10 cellular contexts compared by ENCODE assay signal in the genomic region with DNA sequence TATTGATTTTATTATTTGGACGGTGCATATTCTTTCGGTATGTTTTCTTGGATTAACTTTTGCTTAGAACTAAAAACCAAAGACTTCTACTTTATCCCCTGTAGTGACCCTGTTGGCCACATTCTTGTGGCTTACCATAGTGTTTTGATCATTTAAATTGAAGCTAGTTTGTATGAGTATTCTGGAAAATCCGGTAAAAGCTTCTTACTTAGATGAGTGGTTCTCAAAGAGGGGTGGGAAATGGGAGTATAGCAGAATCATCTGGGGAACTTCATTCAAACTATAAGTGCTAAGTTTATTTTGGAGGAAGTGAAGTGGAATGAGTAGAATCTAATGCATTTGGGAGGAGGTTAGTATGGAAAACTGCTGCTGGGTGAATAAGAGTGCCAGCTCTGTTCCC. TPM values are rescaled to one million over a fixed set of nuclear protein-coding genes. Genes with fewer than 3 reads are reported as not detected.
A peak's percentile ranks its signal among the peaks of the same experiment; 100 is the strongest.
DNase-seq lines count a peak whose midpoint lies in the region; ATAC-seq and TF ChIP-seq lines count a peak whose summit lies in the region.
"Had no signal": no experiment of that assay in that cellular context is flagged by ENCODE, and none has a peak within 500 bp of the region (broad histone marks: within the 10 kb centered on the region; RNA-seq: fewer than 3 reads in every experiment).

No MANE protein-coding gene starts in this region.

- no peaks in the 10 kb centered on the region for H3K9me3 Mint-ChIP-seq in CD4-positive, alpha-beta T cell
- no peaks in the 10 kb centered on the region for H3K9me3 Mint-ChIP-seq in dendritic cell treated with granulocyte-macrophage colony-stimulating factor and Interleukin-4, amounts not matched to agents 40 ng/mL and 50 ng/mL, for 4 days
- H3K9me3 Mint-ChIP-seq in osteocyte (ENCODE audit: unreplicated experiment) = no peaks in the 10 kb centered on the region

- CTCF ChIA-PET in CD4-positive, alpha-beta T cell (lab: Charles Lee) = interaction anchor here (5.5 to 7.8 kb wide), 2 partner anchors 161 to 188 kb away, joined by 32 to 54 read pairs; no protein-coding TSS in a partner anchor
- CTCF ChIA-PET in OCI-LY7 (lab: Charles Lee; ENCODE audit: unreplicated experiment) = no interaction called here

- TF ChIP-seq CTCF in CD4-positive, alpha-beta T cell (IDR thresholded peaks at IDR 0.05) = no peak
- TF ChIP-seq CTCF in OCI-LY7 (conservative IDR thresholded peaks at IDR 0.05; ENCODE audit: low read length) = no peak
- no peak for TF ChIP-seq CTCF in osteocyte (IDR thresholded peaks at IDR 0.05)
- TF ChIP-seq CTCF in Peyer's patch (IDR thresholded peaks at IDR 0.05) = no peak

- H4K20me1 ChIP-seq in OCI-LY7 (ENCODE audit: insufficient read depth, low read length) = peaks cover 33% of the 10 kb centered on the region

- H3K9me2 ChIP-seq in OCI-LY7 (ENCODE audit: insufficient read depth, low read length) = no peaks in the 10 kb centered on the region

- H3K4me3 ChIP-seq in OCI-LY7 (ENCODE audit: low read depth, low read length, poor library complexity, severe bottlenecking) (no peak overlapping the region), Peyer's patch (peak overlapping the region in 1 of 4 donors; percentile 98)

- H3K9me3 ChIP-seq in CD4-positive, alpha-beta T cell (ENCODE audit: control insufficient read depth, low read length) = no peaks in the 10 kb centered on the region
- H3K9me3 ChIP-seq in OCI-LY7 (ENCODE audit: low read length) = no peaks in the 10 kb centered on the region
- no peaks in the 10 kb centered on the region for H3K9me3 ChIP-seq in Peyer's patch

- POLR2A ChIA-PET in CD4-positive, alpha-beta T cell (lab: Charles Lee) = interaction anchor here (1.3 kb wide), 1 partner anchor 188 kb away, joined by 3 read pairs; no protein-coding TSS in a partner anchor
- POLR2A ChIA-PET in OCI-LY7 (lab: Charles Lee) = interaction anchor here (1.7 kb wide), 1 partner anchor 45 kb away, joined by 3 read pairs; no protein-coding TSS in a partner anchor

- peaks cover 76% of the 10 kb centered on the region for H3K4me1 Mint-ChIP-seq in CD4-positive, alpha-beta T cell (ENCODE audit: low read depth)
- peaks cover 49% of the 10 kb centered on the region for H3K4me1 Mint-ChIP-seq in dendritic cell treated with granulocyte-macrophage colony-stimulating factor and Interleukin-4, amounts not matched to agents 40 ng/mL and 50 ng/mL, for 4 days (ENCODE audit: low read depth)
- peaks cover 55% of the 10 kb centered on the region for H3K4me1 Mint-ChIP-seq in osteocyte (ENCODE audit: unreplicated experiment)

- no peaks in the 10 kb centered on the region for H3K27me3 Mint-ChIP-seq in CD4-positive, alpha-beta T cell
- H3K27me3 Mint-ChIP-seq in dendritic cell treated with granulocyte-macrophage colony-stimulating factor and Interleukin-4, amounts not matched to agents 40 ng/mL and 50 ng/mL, for 4 days = no peaks in the 10 kb centered on the region
- no peaks in the 10 kb centered on the region for H3K27me3 Mint-ChIP-seq in osteocyte (ENCODE audit: unreplicated experiment)

- no peak overlapping the region for H3K27ac Mint-ChIP-seq in CD4-positive, alpha-beta T cell
- peak overlapping the region; percentile 60 for H3K27ac Mint-ChIP-seq in dendritic cell treated with granulocyte-macrophage colony-stimulating factor and Interleukin-4, amounts not matched to agents 40 ng/mL and 50 ng/mL, for 4 days
- peak overlapping the region; percentile 4 for H3K27ac Mint-ChIP-seq in osteocyte (ENCODE audit: unreplicated experiment)

- TF ChIP-seq POLR2A in Peyer's patch (IDR thresholded peaks at IDR 0.05) = no peak

- no peak for ATAC-seq in CD4-positive, alpha-beta T cell (ENCODE audit: poor library complexity)

- peaks cover 92% of the 10 kb centered on the region for H3K79me2 ChIP-seq in OCI-LY7 (ENCODE audit: insufficient read depth, low read depth, low read length)

- peaks cover 24% of the 10 kb centered on the region for H3K4me1 ChIP-seq in OCI-LY7 (ENCODE audit: insufficient read depth, low read length, poor library complexity, severe bottlenecking)
- H3K4me1 ChIP-seq in Peyer's patch = peaks cover 0 to 47% (median 2%) of the 10 kb centered on the region in 4 donors

- intact Hi-C loops in CD4-positive, alpha-beta T cell (cut with DNase I, micrococcal nuclease) = loop anchor here in 1 of 2 experiments (2.0 to 5.0 kb wide), 2 partner anchors 42 to 189 kb away; no protein-coding TSS in a partner anchor
- intact Hi-C loops in OCI-LY7 (cut with micrococcal nuclease; ENCODE audit: unreplicated experiment) = loop anchor here (10.0 kb wide), 1 partner anchor 861 kb away; the partner anchor contains the start of genes BABAM2 and RBKS
- intact Hi-C loops in dendritic cell treated with granulocyte-macrophage colony-stimulating factor and Interleukin-4, amounts not matched to agents 40 ng/mL and 50 ng/mL, for 4 days (cut with micrococcal nuclease) = no loop called here

- H3K36me3 ChIP-seq in OCI-LY7 (ENCODE audit: insufficient read depth, low read length) = peaks cover 42% of the 10 kb centered on the region
- H3K36me3 ChIP-seq in Peyer's patch = peaks cover 0 to 10% (median 0%) of the 10 kb centered on the region in 3 donors

- BruUV-seq in OCI-LY7 (replicated peaks; lab: Mats Ljungman, UMichigan) = no TSS peak

- no peak overlapping the region for H2AFZ ChIP-seq in OCI-LY7 (ENCODE audit: low read length)

- H3K27ac ChIP-seq in CD4-positive, alpha-beta T cell (ENCODE audit: low read depth, low read length) = no peak overlapping the region
- no peak overlapping the region for H3K27ac ChIP-seq in OCI-LY7 (ENCODE audit: low read depth, low read length, poor library complexity, severe bottlenecking)
- peak overlapping the region in 1 of 4 donors; percentile 100 for H3K27ac ChIP-seq in Peyer's patch

- DNase-seq in CD4-positive, alpha-beta T cell = no peak
- DNase-seq in OCI-LY7 (ENCODE audit: low spot score) = no peak
- no peak for DNase-seq in osteocyte (ENCODE audit: extremely low spot score, unreplicated experiment)
- DNase-seq in COLO668 (lab: John Stamatoyannopoulos, UW; ENCODE audit: unreplicated experiment) = no peak
- no peak for DNase-seq in epidermal melanocyte (ENCODE audit: insufficient read length, low spot score)
- no peak for DNase-seq in stimulated activated naive CD4-positive, alpha-beta T cell treated with Interleukin-2 at 50 U/mL for 16 hours (lab: John Stamatoyannopoulos, UW)
- DNase-seq in Peyer's patch = no peak
- DNase-seq: activated CD4-positive, CD25-positive, alpha-beta regulatory T cell treated with anti-CD3 and anti-CD28 coated beads, Interleukin-2, amount 50 U/mL, for 72 hours; NCI-H345 had no signal

- peak overlapping the region; percentile 91; the same call in 1 of the 2 replicates for H3K4me2 ChIP-seq in OCI-LY7 (ENCODE audit: low read length)

- no peaks in the 10 kb centered on the region for H3K27me3 ChIP-seq in CD4-positive, alpha-beta T cell (ENCODE audit: control insufficient read depth, insufficient read depth, low read length)
- H3K27me3 ChIP-seq in Peyer's patch = no peaks in the 10 kb centered on the region

- H3K36me3 Mint-ChIP-seq in CD4-positive, alpha-beta T cell (ENCODE audit: low read depth) = peaks cover 65% of the 10 kb centered on the region
- H3K36me3 Mint-ChIP-seq in dendritic cell treated with granulocyte-macrophage colony-stimulating factor and Interleukin-4, amounts not matched to agents 40 ng/mL and 50 ng/mL, for 4 days (ENCODE audit: low read depth) = peaks cover 31% of the 10 kb centered on the region
- H3K36me3 Mint-ChIP-seq in osteocyte (ENCODE audit: unreplicated experiment) = peaks cover under 1% of the 10 kb centered on the region

- peak overlapping the region; percentile 52 for H3K4me3 Mint-ChIP-seq in CD4-positive, alpha-beta T cell
- no peak overlapping the region for H3K4me3 Mint-ChIP-seq in dendritic cell treated with granulocyte-macrophage colony-stimulating factor and Interleukin-4, amounts not matched to agents 40 ng/mL and 50 ng/mL, for 4 days
- peak overlapping the region; percentile 5 for H3K4me3 Mint-ChIP-seq in osteocyte (ENCODE audit: unreplicated experiment)

RNA-seq across cellular contexts. Expression of gene PPP1CB, which starts 3.8 kb away (rescaled TPM):
- total RNA-seq in CD4-positive, alpha-beta T cell = 100 to 1,000 TPM; 290 to 304 TPM
- 48.5 and 67.5 TPM in 2 replicates for total RNA-seq in OCI-LY7 (2014; rRNA removed; shearing (Covaris generic))
- total RNA-seq in OCI-LY7 (2022) (127 and 144 TPM in 2 replicates), osteocyte (198 and 200 TPM in 2 replicates), Peyer's patch (100 to 1,000 TPM in 3 of 4 donors, 10 to 100 TPM in 1; 92.8 to 200 (median 123) TPM)

RNA-seq across cellular contexts. Expression of gene SPDYA, which starts 55.2 kb away (rescaled TPM):
- 10 to 100 TPM; 12.7 to 12.8 TPM for total RNA-seq in CD4-positive, alpha-beta T cell
- total RNA-seq in OCI-LY7 (2014; rRNA removed; shearing (Covaris generic)) = 0.77 and 1.1 TPM in 2 replicates
- total RNA-seq in OCI-LY7 (2022) (1.2 and 1.7 TPM in 2 replicates), osteocyte (0.62 and 1.2 TPM in 2 replicates), Peyer's patch (under 1 TPM in 2 of 4 donors, not detected in 2; 0.35 to 0.80 TPM)
